ENCODE assay signal across 12 cellular contexts in genomic region chr3:27715454-27715806, GRCh38. TPM values are rescaled to one million over a fixed set of nuclear protein-coding genes. Genes with fewer than 3 reads are reported as not detected.
DNase-seq lines count a peak whose midpoint lies in the region; ATAC-seq and TF ChIP-seq lines count a peak whose summit lies in the region.
"Had no signal": no experiment of that assay in that cellular context is flagged by ENCODE, and none has a peak within 500 bp of the region (broad histone marks: within the 10 kb centered on the region; RNA-seq: fewer than 3 reads in every experiment).

No MANE protein-coding gene starts in this region.

- peaks cover 34% of the 10 kb centered on the region for H3K27me3 Mint-ChIP-seq in activated CD8-positive, alpha-beta memory T cell treated with anti-CD3 and anti-CD28 coated beads, Interleukin-2, amount 10 ng/mL, durations not matched to agents 7 days and 5 days

- H3K9me3 Mint-ChIP-seq in activated CD8-positive, alpha-beta memory T cell treated with anti-CD3 and anti-CD28 coated beads, Interleukin-2, amount 10 ng/mL, durations not matched to agents 7 days and 5 days (ENCODE audit: low read depth) = no peaks in the 10 kb centered on the region
- H3K9me3 Mint-ChIP-seq: activated CD4-positive, alpha-beta T cell treated with anti-CD3 and anti-CD28 coated beads, Interleukin-2, amount 10 ng/mL, durations not matched to agents 7 days and 5 days had no signal

- no peak for DNase-seq in activated CD8-positive, alpha-beta memory T cell treated with anti-CD3 and anti-CD28 coated beads, Interleukin-2, amount 10 ng/mL, durations not matched to agents 7 days and 5 days
- no peak for DNase-seq in activated CD8-positive, alpha-beta memory T cell treated with anti-CD3 and anti-CD28 coated beads for 24 hours
- no peak for DNase-seq in Peyer's patch
- DNase-seq in fibroblast of lung (ENCODE audit: low read depth in 2 of 2) = no peak
- DNase-seq in smooth muscle cell (lab: John Stamatoyannopoulos, UW; ENCODE audit: unreplicated experiment) = no peak
- DNase-seq in DMS53 treated with DMSO at 0.1 percent for 48 hours (lab: John Stamatoyannopoulos, UW; ENCODE audit: unreplicated experiment) = no peak
- DNase-seq in cerebellum (ENCODE audit: low spot score) = no peak
- DNase-seq in nucleus accumbens (lab: John Stamatoyannopoulos, UW) = no peak
- DNase-seq: activated CD4-positive, alpha-beta T cell treated with anti-CD3 and anti-CD28 coated beads, Interleukin-2, amount 10 ng/mL, durations not matched to agents 7 days and 5 days; NCI-H524 treated with DMSO at 0.1 percent for 48 hours had no signal

- H4K20me1 ChIP-seq in fibroblast of lung (ENCODE audit: control insufficient read depth, extremely low read depth, insufficient read depth, low read length) (no peaks in the 10 kb centered on the region), smooth muscle cell (ENCODE audit: low read depth) (no peaks in the 10 kb centered on the region)

- H3K79me2 ChIP-seq in fibroblast of lung (ENCODE audit: control insufficient read depth, insufficient read depth, low read length) = no peaks in the 10 kb centered on the region
- H3K79me2 ChIP-seq in smooth muscle cell (ENCODE audit: low read depth) = no peaks in the 10 kb centered on the region

- H3K4me1 Mint-ChIP-seq in activated CD8-positive, alpha-beta memory T cell treated with anti-CD3 and anti-CD28 coated beads, Interleukin-2, amount 10 ng/mL, durations not matched to agents 7 days and 5 days = peaks cover 42% of the 10 kb centered on the region

- TF ChIP-seq POLR2A in Peyer's patch (IDR thresholded peaks at IDR 0.05) = no peak

- ATAC-seq in activated CD8-positive, alpha-beta memory T cell treated with anti-CD3 and anti-CD28 coated beads, Interleukin-2, amount 10 ng/mL, durations not matched to agents 7 days and 5 days = no peak

- peak overlapping the region in 3 of 4 donors; percentile 7 to 28 (median 23) for H3K4me3 ChIP-seq in Peyer's patch
- peak overlapping the region in 1 of 4 experiments; percentile 33 for H3K4me3 ChIP-seq in fibroblast of lung (replicated peaks in 1 of 4; ENCODE audit: control extremely low read depth in 1 of 4, insufficient read depth in 1 of 4, low read depth in 3 of 4, low read length in 4 of 4)
- peak overlapping the region; percentile 33 for H3K4me3 ChIP-seq in smooth muscle cell
- H3K4me3 ChIP-seq: SJSA1 had no signal

- H3K9ac ChIP-seq in fibroblast of lung (ENCODE audit: insufficient read depth, low read length) = no peak overlapping the region
- H3K9ac ChIP-seq in smooth muscle cell (ENCODE audit: low read depth) = no peak overlapping the region

- H2AFZ ChIP-seq in fibroblast of lung (ENCODE audit: low read length) (no peak overlapping the region), smooth muscle cell (ENCODE audit: low read depth) (peak overlapping the region; percentile 44)

- peak overlapping the region; percentile 72 for H3K4me2 ChIP-seq in fibroblast of lung (ENCODE audit: extremely low read depth, insufficient read depth, low read length)
- H3K4me2 ChIP-seq in smooth muscle cell = peak overlapping the region; percentile 100

- peak overlapping the region; percentile 86 for H3K4me3 Mint-ChIP-seq in activated CD8-positive, alpha-beta memory T cell treated with anti-CD3 and anti-CD28 coated beads, Interleukin-2, amount 10 ng/mL, durations not matched to agents 7 days and 5 days

- H3K4me1 ChIP-seq in Peyer's patch (peaks cover 0 to 23% (median 4%) of the 10 kb centered on the region in 4 donors), fibroblast of lung (ENCODE audit: control insufficient read depth, extremely low read depth, insufficient read depth, low read length) (peaks cover 3% of the 10 kb centered on the region), smooth muscle cell (ENCODE audit: low read depth) (peaks cover 22% of the 10 kb centered on the region)

- no peaks in the 10 kb centered on the region for H3F3A ChIP-seq in smooth muscle cell (ENCODE audit: low read depth)

- H3K27me3 ChIP-seq in Peyer's patch (peaks cover 0 to 11% of the 10 kb centered on the region in 2 donors), fibroblast of lung (ENCODE audit: control insufficient read depth, insufficient read depth, low read length) (peaks cover 26% of the 10 kb centered on the region), smooth muscle cell (ENCODE audit: low read depth) (peaks cover 88% of the 10 kb centered on the region)

- H3K36me3 ChIP-seq in Peyer's patch = no peaks in the 10 kb centered on the region
- no peaks in the 10 kb centered on the region for H3K36me3 ChIP-seq in fibroblast of lung (ENCODE audit: control insufficient read depth, insufficient read depth, low read length)
- no peaks in the 10 kb centered on the region for H3K36me3 ChIP-seq in smooth muscle cell (ENCODE audit: low read depth)
- H3K36me3 ChIP-seq: SJSA1 had no signal

- H3K9me3 ChIP-seq in Peyer's patch = no peaks in the 10 kb centered on the region
- H3K9me3 ChIP-seq in fibroblast of lung (ENCODE audit: control insufficient read depth, insufficient read depth, low read depth, low read length) = no peaks in the 10 kb centered on the region
- no peaks in the 10 kb centered on the region for H3K9me3 ChIP-seq in smooth muscle cell (replicated peaks; ENCODE audit: low read depth)
- H3K9me3 ChIP-seq: SJSA1 had no signal

- 0% methylated on average over 11 of the region's 11 CpGs for WGBS in smooth muscle cell (ENCODE audit: low lambda C conversion rate)

- H3K27ac ChIP-seq in Peyer's patch (peak overlapping the region in 1 of 4 donors; percentile 15), fibroblast of lung (ENCODE audit: insufficient read depth, low read length) (no peak overlapping the region), smooth muscle cell (ENCODE audit: low read depth) (no peak overlapping the region)
- H3K27ac ChIP-seq: SJSA1 had no signal

- TF ChIP-seq CTCF in Peyer's patch (IDR thresholded peaks at IDR 0.05) (no peak), fibroblast of lung (conservative IDR thresholded peaks at IDR 0.05 in 1 of 2, IDR thresholded peaks at IDR 0.05 in 1 of 2; ENCODE audit: low read depth in 1 of 2, low read length in 2 of 2) (no peak), smooth muscle cell (IDR thresholded peaks at IDR 0.05; ENCODE audit: borderline replicate concordance, insufficient read depth, poor library complexity, severe bottlenecking) (no peak)

- peak overlapping the region; percentile 90 for H3K27ac Mint-ChIP-seq in activated CD8-positive, alpha-beta memory T cell treated with anti-CD3 and anti-CD28 coated beads, Interleukin-2, amount 10 ng/mL, durations not matched to agents 7 days and 5 days
- H3K27ac Mint-ChIP-seq: activated CD4-positive, alpha-beta T cell treated with anti-CD3 and anti-CD28 coated beads, Interleukin-2, amount 10 ng/mL, durations not matched to agents 7 days and 5 days; nephron progenitor cell had no signal

- CTCF ChIA-PET in activated CD8-positive, alpha-beta memory T cell treated with anti-CD3 and anti-CD28 coated beads, Interleukin-2, amount 10 ng/mL, durations not matched to agents 7 days and 5 days (lab: Charles Lee) = interaction anchor here (1.7 to 9.6 kb wide), 3 partner anchors 13 to 611 kb away, joined by 4 to 82 read pairs (median 9); no protein-coding TSS in a partner anchor

- H3K36me3 Mint-ChIP-seq in activated CD8-positive, alpha-beta memory T cell treated with anti-CD3 and anti-CD28 coated beads, Interleukin-2, amount 10 ng/mL, durations not matched to agents 7 days and 5 days = peaks cover 20% of the 10 kb centered on the region

RNA-seq across cellular contexts. Expression of gene EOMES, which starts 6.7 kb away (rescaled TPM):
- total RNA-seq in activated CD8-positive, alpha-beta memory T cell treated with anti-CD3 and anti-CD28 coated beads, Interleukin-2, amount 10 ng/mL, durations not matched to agents 7 days and 5 days = 10 to 100 TPM in 1 of 2 experiments, 1 to 10 TPM in 1; 7.3 to 12.5 TPM
- under 1 TPM in 1 of 4 donors, not detected in 3; 0.70 TPM for total RNA-seq in Peyer's patch
- total RNA-seq in fibroblast of lung = under 0.01 TPM in 1 of 2 replicates, not detected in the other
- polyA plus RNA-seq in fibroblast of lung = 0.01 TPM in 1 of 2 replicates, not detected in the other
- not detected in 2 replicates for polyA plus RNA-seq in fibroblast of lung (2012)
- not detected in 2 replicates for polyA minus RNA-seq in fibroblast of lung (ENCODE audit: low replicate concordance)
- not detected in 2 replicates for total RNA-seq in smooth muscle cell
- polyA plus RNA-seq in smooth muscle cell = not detected in 2 replicates
- total RNA-seq in cerebellum = 55.9 TPM
- total RNA-seq: SJSA1 had no signal
